Comparison of ENCODE assay signal across 8 cellular contexts in genomic region chr15:74787251-74788041, GRCh38. TPM values are rescaled to one million over a fixed set of nuclear protein-coding genes. Genes with fewer than 3 reads are reported as not detected.
DNase-seq lines count a peak whose midpoint lies in the region; ATAC-seq and TF ChIP-seq lines count a peak whose summit lies in the region.

No MANE protein-coding gene starts in this region.

- peak; percentile 77 for TF ChIP-seq CTCF in GM13977 (IDR thresholded peaks at IDR 0.05; ENCODE audit: extremely low read depth, insufficient read depth, missing control alignments)
- TF ChIP-seq CTCF in activated CD8-positive, alpha-beta T cell treated with anti-CD3 and anti-CD28 coated beads for 36 hours (IDR thresholded peaks at IDR 0.05) = peak; percentile 81

- in situ Hi-C loops in GM13977 (cut with MboI; ENCODE audit: low pct_unique_long_range_greater_than_20kb, low sequenced_read_pairs, unreplicated experiment) = no loop called here

- no peak overlapping the region for H3K27ac ChIP-seq in SJCRH30

- peaks cover 53% of the 10 kb centered on the region for H3K4me1 Mint-ChIP-seq in activated CD8-positive, alpha-beta T cell treated with anti-CD3 and anti-CD28 coated beads for 36 hours (ENCODE audit: low read depth)
- peaks cover 90% of the 10 kb centered on the region for H3K4me1 Mint-ChIP-seq in stimulated activated memory B cell treated with anti-CD40 and anti-IgM and Interleukin-4, amounts not matched to agents 10 μg/mL and 1 μg/mL and 100 μg/mL, for 72 hours

- DNase-seq in GM13977 (ENCODE audit: low spot score) (peak; percentile 82), NCI-H510A (lab: John Stamatoyannopoulos, UW) (peak; percentile 47), SJCRH30 (no peak)
- DNase-seq in activated CD8-positive, alpha-beta T cell treated with anti-CD3 and anti-CD28 coated beads for 36 hours = peak; percentile 98
- DNase-seq in effector CD4-positive, alpha-beta T cell = peak; percentile 88

- H3K27me3 ChIP-seq in mononuclear cell (ENCODE audit: insufficient read depth, low read length) (no peaks in the 10 kb centered on the region), SJCRH30 (no peaks in the 10 kb centered on the region)

- H3K9me3 Mint-ChIP-seq in activated CD8-positive, alpha-beta T cell treated with anti-CD3 and anti-CD28 coated beads for 36 hours = no peaks in the 10 kb centered on the region
- H3K9me3 Mint-ChIP-seq in stimulated activated memory B cell treated with anti-CD40 and anti-IgM and Interleukin-4, amounts not matched to agents 10 μg/mL and 1 μg/mL and 100 μg/mL, for 72 hours = no peaks in the 10 kb centered on the region

- no peaks in the 10 kb centered on the region for H3K27me3 Mint-ChIP-seq in activated CD8-positive, alpha-beta T cell treated with anti-CD3 and anti-CD28 coated beads for 36 hours
- no peaks in the 10 kb centered on the region for H3K27me3 Mint-ChIP-seq in stimulated activated memory B cell treated with anti-CD40 and anti-IgM and Interleukin-4, amounts not matched to agents 10 μg/mL and 1 μg/mL and 100 μg/mL, for 72 hours

- intact Hi-C loops in activated CD8-positive, alpha-beta T cell treated with anti-CD3 and anti-CD28 coated beads for 36 hours (cut with micrococcal nuclease) = loop anchor here (5.0 kb wide), 1 partner anchor 385 kb away; no protein-coding TSS in a partner anchor

- CTCF ChIA-PET in activated CD8-positive, alpha-beta T cell treated with anti-CD3 and anti-CD28 coated beads for 36 hours (lab: Charles Lee) = interaction anchor here (0.7 to 30.3 kb wide), 16 partner anchors 1 to 414 kb away, joined by 3 to 1327 read pairs (median 4); partner anchors contain the start of genes C15orf39, CSK and MPI

- peaks cover 77% of the 10 kb centered on the region for H3K36me3 Mint-ChIP-seq in activated CD8-positive, alpha-beta T cell treated with anti-CD3 and anti-CD28 coated beads for 36 hours (ENCODE audit: low read depth)
- peaks cover 50% of the 10 kb centered on the region for H3K36me3 Mint-ChIP-seq in stimulated activated memory B cell treated with anti-CD40 and anti-IgM and Interleukin-4, amounts not matched to agents 10 μg/mL and 1 μg/mL and 100 μg/mL, for 72 hours

- ATAC-seq in HG02623 (IDR thresholded peaks at IDR 0.05; ENCODE audit: unreplicated experiment) = peak; percentile 46
- peak; percentile 70 for ATAC-seq in activated CD8-positive, alpha-beta T cell treated with anti-CD3 and anti-CD28 coated beads for 36 hours
- peak; percentile 81 for ATAC-seq in stimulated activated memory B cell treated with anti-CD40 and anti-IgM and Interleukin-4, amounts not matched to agents 10 μg/mL and 1 μg/mL and 100 μg/mL, for 72 hours

- H3K4me3 ChIP-seq in mononuclear cell (ENCODE audit: low read length) = peak overlapping the region; percentile 98
- no peak overlapping the region for H3K4me3 ChIP-seq in SJCRH30

- peaks cover 3% of the 10 kb centered on the region for H3K36me3 ChIP-seq in SJCRH30

- H3K4me1 ChIP-seq in mononuclear cell (ENCODE audit: insufficient read depth, low read length) (peaks cover 95% of the 10 kb centered on the region), SJCRH30 (peaks cover 35% of the 10 kb centered on the region)

- H3K9me3 ChIP-seq in mononuclear cell (ENCODE audit: low read depth, low read length) (no peaks in the 10 kb centered on the region), SJCRH30 (replicated peaks) (no peaks in the 10 kb centered on the region)

- H3K27ac Mint-ChIP-seq in activated CD8-positive, alpha-beta T cell treated with anti-CD3 and anti-CD28 coated beads for 36 hours = peak overlapping the region; percentile 98
- peak overlapping the region; percentile 82 for H3K27ac Mint-ChIP-seq in stimulated activated memory B cell treated with anti-CD40 and anti-IgM and Interleukin-4, amounts not matched to agents 10 μg/mL and 1 μg/mL and 100 μg/mL, for 72 hours

- H3K4me3 Mint-ChIP-seq in activated CD8-positive, alpha-beta T cell treated with anti-CD3 and anti-CD28 coated beads for 36 hours = peak overlapping the region; percentile 98
- H3K4me3 Mint-ChIP-seq in stimulated activated memory B cell treated with anti-CD40 and anti-IgM and Interleukin-4, amounts not matched to agents 10 μg/mL and 1 μg/mL and 100 μg/mL, for 72 hours = peak overlapping the region; percentile 91

- POLR2A ChIA-PET in activated CD8-positive, alpha-beta T cell treated with anti-CD3 and anti-CD28 coated beads for 36 hours (lab: Charles Lee) = interaction anchor here (0.6 to 21.2 kb wide), 14 partner anchors 3 to 245 kb away, joined by 3 to 410 read pairs (median 5); partner anchors contain the start of genes COX5A and CSK

RNA-seq across cellular contexts. Expression of gene CSK, which starts 5.6 kb away (rescaled TPM):
- 100 to 1,000 TPM; 254 to 260 TPM for total RNA-seq in activated CD8-positive, alpha-beta T cell treated with anti-CD3 and anti-CD28 coated beads for 36 hours
- 84.8 TPM for total RNA-seq in mononuclear cell
- 23.2 and 24.0 TPM in 2 replicates for total RNA-seq in SJCRH30 (2014; rRNA removed; shearing (Covaris generic))

RNA-seq across cellular contexts. Expression of gene LMAN1L, which starts 25.2 kb away (rescaled TPM):
- total RNA-seq in activated CD8-positive, alpha-beta T cell treated with anti-CD3 and anti-CD28 coated beads for 36 hours = under 1 TPM in 1 of 2 experiments, not detected in 1; 0.11 TPM
- 0.21 TPM for total RNA-seq in mononuclear cell
- total RNA-seq in SJCRH30 (2014; rRNA removed; shearing (Covaris generic)) = not detected in 2 replicates

RNA-seq across cellular contexts. Expression of gene CYP1A2, which starts 38.8 kb away (rescaled TPM):
- total RNA-seq in activated CD8-positive, alpha-beta T cell treated with anti-CD3 and anti-CD28 coated beads for 36 hours = not detected
- total RNA-seq in mononuclear cell = not detected
- not detected in 2 replicates for total RNA-seq in SJCRH30 (2014; rRNA removed; shearing (Covaris generic))

RNA-seq across cellular contexts. Expression of gene CPLX3, which starts 39.0 kb away (rescaled TPM):
- total RNA-seq in activated CD8-positive, alpha-beta T cell treated with anti-CD3 and anti-CD28 coated beads for 36 hours = under 1 TPM in 1 of 2 experiments, not detected in 1; 0.11 TPM
- not detected for total RNA-seq in mononuclear cell
- total RNA-seq in SJCRH30 (2014; rRNA removed; shearing (Covaris generic)) = not detected in 2 replicates

RNA-seq across cellular contexts. Expression of gene ULK3, which starts 55.5 kb away (rescaled TPM):
- 10 to 100 TPM; 45.9 to 49.3 TPM for total RNA-seq in activated CD8-positive, alpha-beta T cell treated with anti-CD3 and anti-CD28 coated beads for 36 hours
- total RNA-seq in mononuclear cell = 25.6 TPM
- total RNA-seq in SJCRH30 (2014; rRNA removed; shearing (Covaris generic)) = 27.1 and 28.3 TPM in 2 replicates

Comparison
In these comparisons a context has a peak if more than half of its experiments do, and no peak if none do; other contexts are left out.
1. DNase-seq: peak in GM13977 (single experiment), NCI-H510A (single experiment), activated CD8-positive, alpha-beta T cell treated with anti-CD3 and anti-CD28 coated beads for 36 hours (single experiment) and effector CD4-positive, alpha-beta T cell (single experiment); none in SJCRH30 (0 of 2).
2. Peak in every context shown above with its lines, with median percentiles within 50 percentile points of each other: ATAC-seq.